ENCODE assay signal across 14 cellular contexts in the genomic region with DNA sequence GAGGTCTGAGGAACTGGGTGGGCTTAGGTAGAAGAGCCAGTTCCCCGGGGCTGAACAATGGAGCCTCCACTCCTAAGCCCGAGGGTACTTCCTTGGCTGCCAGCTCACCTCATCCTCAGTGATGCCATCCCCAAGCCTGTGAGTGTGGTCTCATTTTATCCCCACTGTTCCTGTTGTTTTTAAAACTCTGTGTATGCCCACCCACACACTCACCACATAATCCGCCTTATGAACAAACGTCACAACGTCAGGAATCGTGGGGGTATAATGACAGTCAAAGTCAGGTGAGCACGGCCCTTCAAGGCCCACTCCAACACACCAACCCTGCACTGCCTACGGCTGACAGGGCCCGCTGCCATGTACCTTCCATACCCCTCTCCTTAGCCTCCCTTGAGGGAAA.
DNase-seq lines count a peak whose midpoint lies in the region.
"Had no signal": no experiment of that assay in that cellular context is flagged by ENCODE, and none has a peak within 500 bp of the region (broad histone marks: within the 10 kb centered on the region; RNA-seq: fewer than 3 reads in every experiment).

No MANE protein-coding gene starts in this region.

- no peaks in the 10 kb centered on the region for H3K9me3 ChIP-seq in SJCRH30 (replicated peaks)
- H3K9me3 ChIP-seq in mesenchymal stem cell (ENCODE audit: control insufficient read depth, low read length), result no peaks in the 10 kb centered on the region
- H3K9me3 ChIP-seq in trophoblast cell (ENCODE audit: insufficient read depth, low read depth, low read length), result no peaks in the 10 kb centered on the region
- H3K9me3 ChIP-seq: HAP-1 had no signal

- H4K12ac ChIP-seq in trophoblast cell (ENCODE audit: low read depth, low read length), result no peak overlapping the region

- peaks cover 2% of the 10 kb centered on the region for H3K79me1 ChIP-seq in mesenchymal stem cell (replicated peaks; ENCODE audit: low read length, poor library complexity, severe bottlenecking)
- peaks cover 6% of the 10 kb centered on the region for H3K79me1 ChIP-seq in trophoblast cell (ENCODE audit: low read length)

- no peak overlapping the region for H2AK5ac ChIP-seq in mesenchymal stem cell (ENCODE audit: low read length, severe bottlenecking)
- H2AK5ac ChIP-seq in trophoblast cell (ENCODE audit: low read length), result no peak overlapping the region

- H3K4me3 ChIP-seq in SJCRH30 (no peak overlapping the region), mesenchymal stem cell (ENCODE audit: insufficient read depth in 1 of 2, low read depth in 1 of 2, low read length in 2 of 2) (no peak overlapping the region), trophoblast cell (ENCODE audit: low read depth, low read length) (no peak overlapping the region)
- H3K4me3 ChIP-seq: HAP-1 had no signal

- no peaks in the 10 kb centered on the region for H3K27me3 ChIP-seq in SJCRH30
- H3K27me3 ChIP-seq in mesenchymal stem cell (ENCODE audit: control insufficient read depth in 1 of 2, insufficient read depth in 1 of 2, low read length in 2 of 2), result no peaks in the 10 kb centered on the region
- no peaks in the 10 kb centered on the region for H3K27me3 ChIP-seq in trophoblast cell (ENCODE audit: insufficient read depth, low read length)

- no peak overlapping the region for H4K91ac ChIP-seq in mesenchymal stem cell (ENCODE audit: low read length)
- H4K91ac ChIP-seq in trophoblast cell (ENCODE audit: low read depth, low read length), result no peak overlapping the region

- H3K79me2 ChIP-seq in trophoblast cell (ENCODE audit: control insufficient read depth, insufficient read depth, low read length, poor library complexity), result no peaks in the 10 kb centered on the region

- no peak overlapping the region for H2BK5ac ChIP-seq in mesenchymal stem cell (ENCODE audit: low read depth, low read length, poor library complexity, severe bottlenecking)
- H2BK5ac ChIP-seq in trophoblast cell (ENCODE audit: low read depth, low read length, poor library complexity), result no peak overlapping the region

- H3K4me1 ChIP-seq in SJCRH30 (peaks cover 22% of the 10 kb centered on the region; the same call in 1 of the 2 replicates), mesenchymal stem cell (ENCODE audit: control insufficient read depth, insufficient read depth, low read depth, low read length) (peaks cover 11% of the 10 kb centered on the region), trophoblast cell (ENCODE audit: control insufficient read depth in 1 of 2, insufficient read depth in 2 of 2, low read length in 2 of 2) (peaks cover 16 to 19% of the 10 kb centered on the region in 2 experiments)

- no peak overlapping the region for H3K18ac ChIP-seq in mesenchymal stem cell (ENCODE audit: low read depth in 1 of 2, low read length in 2 of 2)
- H3K18ac ChIP-seq in trophoblast cell (ENCODE audit: low read length), result peak overlapping the region; percentile 49

- H3K23ac ChIP-seq in mesenchymal stem cell (ENCODE audit: low read length in 2 of 2), result no peak overlapping the region
- no peak overlapping the region for H3K23ac ChIP-seq in trophoblast cell (ENCODE audit: low read length)

- H2BK120ac ChIP-seq in mesenchymal stem cell (ENCODE audit: low read depth, low read length) (no peak overlapping the region), trophoblast cell (ENCODE audit: insufficient read depth, low read length, poor library complexity) (no peak overlapping the region)

- H3K36me3 ChIP-seq in SJCRH30, result peaks cover 85% of the 10 kb centered on the region
- H3K36me3 ChIP-seq in mesenchymal stem cell (ENCODE audit: control insufficient read depth in 1 of 2, insufficient read depth in 2 of 2, low read depth in 1 of 2, low read length in 2 of 2), result peaks cover 40 to 51% of the 10 kb centered on the region in 2 experiments
- peaks cover 38 to 58% of the 10 kb centered on the region in 2 experiments for H3K36me3 ChIP-seq in trophoblast cell (ENCODE audit: control insufficient read depth in 1 of 2, insufficient read depth in 2 of 2, low read length in 2 of 2)

- H2BK12ac ChIP-seq in mesenchymal stem cell (ENCODE audit: low read length in 2 of 2) (peak overlapping the region in 1 of 2 experiments; percentile 81), trophoblast cell (ENCODE audit: low read length) (no peak overlapping the region)

- WGBS in mesenchymal stem cell, result 96% methylated on average over 9 of the region's 9 CpGs
- WGBS in trophoblast cell (ENCODE audit: extremely low coverage, insufficient coverage, insufficient read length), result no CpG with 5 or more reads among the region's 9 CpGs

- no peak overlapping the region for H4K8ac ChIP-seq in mesenchymal stem cell (ENCODE audit: low read length)
- H4K8ac ChIP-seq in trophoblast cell (ENCODE audit: low read depth, low read length), result peak overlapping the region; percentile 18

- peak; percentile 57 to 62 for DNase-seq in SJCRH30
- no peak for DNase-seq in mesenchymal stem cell
- DNase-seq in trophoblast cell, result no peak
- DNase-seq in HT-29 (ENCODE audit: low spot score), result no peak
- DNase-seq in DMS114 treated with DMSO at 0.1 percent for 48 hours (lab: John Stamatoyannopoulos, UW; ENCODE audit: unreplicated experiment), result no peak
- no peak for DNase-seq in NOMO-1 (lab: John Stamatoyannopoulos, UW; ENCODE audit: unreplicated experiment in 2 of 2)
- DNase-seq: C1 segment of cervical spinal cord; Calu3; CD4-positive, alpha-beta memory T cell; COR-L47; DMS153; DND-41; GOT3 had no signal

- H3K14ac ChIP-seq in mesenchymal stem cell (ENCODE audit: low read length in 2 of 2), result no peak overlapping the region
- no peak overlapping the region for H3K14ac ChIP-seq in trophoblast cell (ENCODE audit: low read length)

- H3K9ac ChIP-seq in mesenchymal stem cell (ENCODE audit: low read length) (no peak overlapping the region), trophoblast cell (ENCODE audit: low read length) (no peak overlapping the region)

- H3K4me2 ChIP-seq in mesenchymal stem cell (ENCODE audit: low read length, poor library complexity, severe bottlenecking) (no peak overlapping the region), trophoblast cell (ENCODE audit: low read length) (no peak overlapping the region)

- H2BK15ac ChIP-seq in mesenchymal stem cell (ENCODE audit: low read depth, poor library complexity, severe bottlenecking), result peak overlapping the region; percentile 41

- H3K27ac ChIP-seq in SJCRH30 (no peak overlapping the region), mesenchymal stem cell (ENCODE audit: low read length, poor library complexity, severe bottlenecking) (no peak overlapping the region), trophoblast cell (ENCODE audit: low read depth, low read length) (no peak overlapping the region)

- no peak overlapping the region for H3K4ac ChIP-seq in mesenchymal stem cell (ENCODE audit: low read depth in 1 of 2, low read length in 2 of 2)
- no peak overlapping the region for H3K4ac ChIP-seq in trophoblast cell (ENCODE audit: low read depth, low read length)

- no peak overlapping the region for H2AFZ ChIP-seq in mesenchymal stem cell (ENCODE audit: low read depth, low read length)
- H2AFZ ChIP-seq in trophoblast cell (ENCODE audit: insufficient read depth, low read length, poor library complexity), result no peak overlapping the region

Comparison
In these comparisons a context has a peak if more than half of its experiments do, and no peak if none do; other contexts are left out.
1. DNase-seq: peak in SJCRH30 (2 of 2); none in mesenchymal stem cell (single experiment), trophoblast cell (0 of 2), HT-29 (single experiment), DMS114 treated with DMSO at 0.1 percent for 48 hours (single experiment) and NOMO-1 (0 of 2).